In genomic region chr21:28309596-28309995, GRCh38 we compare ENCODE assay signal across 16 cellular contexts.
DNase-seq lines count a peak whose midpoint lies in the region; ATAC-seq and TF ChIP-seq lines count a peak whose summit lies in the region.
"Had no signal": no experiment of that assay in that cellular context is flagged by ENCODE, and none has a peak within 500 bp of the region (broad histone marks: within the 10 kb centered on the region; RNA-seq: fewer than 3 reads in every experiment).

No MANE protein-coding gene starts in this region.

- peaks cover 5% of the 10 kb centered on the region for H3K9me3 Mint-ChIP-seq in Calu3 (ENCODE audit: low read depth, unreplicated experiment)
- peaks cover 0 to 20% (median 9%) of the 10 kb centered on the region in 9 donors for H3K9me3 Mint-ChIP-seq in naive thymus-derived CD8-positive, alpha-beta T cell
- H3K9me3 Mint-ChIP-seq: HFFc6 had no signal

- CTCF ChIA-PET in Calu3 (lab: Charles Lee) = interaction anchor here (1.0 to 1.3 kb wide), 2 partner anchors 44 to 71 kb away, joined by 3 read pairs; no protein-coding TSS in a partner anchor

- BruUV-seq in Calu3 (replicated peaks; lab: Mats Ljungman, UMichigan) = no TSS peak

- H3K27me3 Mint-ChIP-seq in Calu3 (ENCODE audit: unreplicated experiment) = no peaks in the 10 kb centered on the region
- H3K27me3 Mint-ChIP-seq in naive thymus-derived CD8-positive, alpha-beta T cell = peaks cover 0 to 4% (median 0%) of the 10 kb centered on the region in 5 donors
- H3K27me3 Mint-ChIP-seq: B cell; CD4-positive, alpha-beta T cell; IgD-negative memory B cell had no signal

- H3K4me1 Mint-ChIP-seq in Calu3 (ENCODE audit: low read depth, unreplicated experiment) = peaks cover 18% of the 10 kb centered on the region
- H3K4me1 Mint-ChIP-seq in naive thymus-derived CD8-positive, alpha-beta T cell = no peaks in the 10 kb centered on the region
- H3K4me1 Mint-ChIP-seq: B cell, IgD-negative memory B cell had no signal

- no peak overlapping the region for H3K4me3 ChIP-seq in epithelial cell of proximal tubule (ENCODE audit: low read depth, low read length)

- H3K4me3 Mint-ChIP-seq in Calu3 (ENCODE audit: low read depth, unreplicated experiment) = no peak overlapping the region
- H3K4me3 Mint-ChIP-seq in naive thymus-derived CD8-positive, alpha-beta T cell = no peak overlapping the region
- H3K4me3 Mint-ChIP-seq: B cell; CD4-positive, alpha-beta T cell; HFFc6; IgD-negative memory B cell had no signal

- TF ChIP-seq CTCF in Calu3 (IDR thresholded peaks at IDR 0.05; ENCODE audit: unreplicated experiment) = no peak
- no peak for TF ChIP-seq CTCF in epithelial cell of proximal tubule (conservative IDR thresholded peaks at IDR 0.05; ENCODE audit: low read depth, low read length)

- H3K36me3 Mint-ChIP-seq in Calu3 (ENCODE audit: insufficient read depth, unreplicated experiment) = no peaks in the 10 kb centered on the region
- H3K36me3 Mint-ChIP-seq in naive thymus-derived CD8-positive, alpha-beta T cell = peaks cover 0 to 4% (median 2%) of the 10 kb centered on the region in 3 donors

- DNase-seq in Calu3 (no peak), epithelial cell of proximal tubule (ENCODE audit: low read depth) (peak; percentile 66), kidney tubule cell (ENCODE audit: low spot score) (peak; percentile 80), renal cortical epithelial cell (ENCODE audit: low read depth) (peak; percentile 92), NCI-H82 (lab: John Stamatoyannopoulos, UW) (no peak)
- no peak for DNase-seq in naive thymus-derived CD8-positive, alpha-beta T cell
- DNase-seq: C1 segment of cervical spinal cord; CD4-positive, alpha-beta T cell; DMS53; GF-D8; HCEC 1CT; HFFc6 had no signal

- ATAC-seq in GM21447 (IDR thresholded peaks at IDR 0.05; ENCODE audit: unreplicated experiment) (no peak), HG03280 (IDR thresholded peaks at IDR 0.05; ENCODE audit: unreplicated experiment) (no peak)
- ATAC-seq in naive thymus-derived CD8-positive, alpha-beta T cell = no peak

- POLR2A ChIA-PET in naive thymus-derived CD8-positive, alpha-beta T cell (lab: Charles Lee) = no interaction called here

- intact Hi-C loops in Calu3 (cut with micrococcal nuclease; ENCODE audit: unreplicated experiment) = no loop called here

- H3K27ac Mint-ChIP-seq in Calu3 (ENCODE audit: unreplicated experiment) = peak overlapping the region; percentile 74
- no peak overlapping the region for H3K27ac Mint-ChIP-seq in naive thymus-derived CD8-positive, alpha-beta T cell
- H3K27ac Mint-ChIP-seq: B cell; CD4-positive, alpha-beta T cell; HFFc6; IgD-negative memory B cell had no signal

Comparison
In these comparisons a context has a peak if more than half of its experiments do, and no peak if none do; other contexts are left out.
1. DNase-seq: peak in epithelial cell of proximal tubule (single experiment), kidney tubule cell (single experiment) and renal cortical epithelial cell (single experiment); none in Calu3 (single experiment), naive thymus-derived CD8-positive, alpha-beta T cell (0 of 10) and NCI-H82 (single experiment).